In the genomic region with DNA sequence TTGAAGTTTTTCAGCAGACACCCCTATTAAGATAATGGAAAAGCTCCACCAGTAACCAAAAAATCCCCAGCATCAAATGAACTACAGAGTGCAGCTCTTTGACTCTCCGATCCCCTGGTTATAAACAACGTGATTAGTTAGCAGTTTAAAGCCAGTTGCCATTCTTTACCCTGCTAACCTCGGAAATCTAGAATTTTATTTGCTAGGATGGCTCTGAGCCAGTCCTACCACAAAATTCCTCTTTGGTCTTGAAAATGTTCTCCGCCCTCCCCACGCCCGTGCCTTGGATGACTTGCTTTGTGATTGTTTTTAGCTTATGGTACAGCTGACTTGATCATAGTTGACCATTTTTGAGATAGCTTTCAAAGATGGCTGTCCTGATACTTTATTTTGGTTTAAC, we compare ENCODE assay signal across 7 cellular contexts. TPM values are rescaled to one million over a fixed set of nuclear protein-coding genes. Genes with fewer than 3 reads are reported as not detected.
A peak's percentile ranks its signal among the peaks of the same experiment; 100 is the strongest.
DNase-seq lines count a peak whose midpoint lies in the region; ATAC-seq and TF ChIP-seq lines count a peak whose summit lies in the region.

No MANE protein-coding gene starts in this region.

- no peak overlapping the region for H3T11ph ChIP-seq in H9 (ENCODE audit: low read length)

- H3K4me3 Mint-ChIP-seq in H9, result peak overlapping the region; percentile 94 to 99
- peak overlapping the region; percentile 92 for H3K4me3 Mint-ChIP-seq in osteocyte (ENCODE audit: unreplicated experiment)

- H4K8ac ChIP-seq in H9 (replicated peaks; ENCODE audit: insufficient read length, low read depth, low read length), result no peak overlapping the region

- H4K20me1 ChIP-seq in H9 (ENCODE audit: control insufficient read depth, insufficient read depth, insufficient read length), result no peaks in the 10 kb centered on the region

- H3K9me3 ChIP-seq in H9 (ENCODE audit: control insufficient read depth, low read depth, low read length), result no peaks in the 10 kb centered on the region
- no peaks in the 10 kb centered on the region for H3K9me3 ChIP-seq in SJCRH30 (replicated peaks)
- H3K9me3 ChIP-seq in esophagus (ENCODE audit: control insufficient read depth in 2 of 2, insufficient read depth in 1 of 2, low read depth in 1 of 2, low read length in 1 of 2), result no peaks in the 10 kb centered on the region

- H3K23me2 ChIP-seq in H9 (ENCODE audit: insufficient read length, low read depth, low read length, poor library complexity, severe bottlenecking), result peaks cover 18% of the 10 kb centered on the region

- H2BK5ac ChIP-seq in H9 (ENCODE audit: insufficient read length, low read length), result no peak overlapping the region

- H2BK20ac ChIP-seq in H9 (ENCODE audit: low read depth, low read length, poor library complexity, severe bottlenecking), result no peak overlapping the region

- H3K27me3 Mint-ChIP-seq in H9 (ENCODE audit: low read depth) (no peaks in the 10 kb centered on the region), osteocyte (ENCODE audit: unreplicated experiment) (no peaks in the 10 kb centered on the region)

- no peak overlapping the region for H3K27ac ChIP-seq in H9 (ENCODE audit: insufficient read length, low read depth, low read length)
- peak overlapping the region; percentile 82 for H3K27ac ChIP-seq in SJCRH30
- peak overlapping the region; percentile 98 to 99 for H3K27ac ChIP-seq in esophagus (ENCODE audit: low read depth in 2 of 2, low read length in 1 of 2)

- H3K36me3 ChIP-seq in SJCRH30 (0 out of 2 replicates have a peak, but pooled peaks cover 2% of the 10 kb centered on the region), esophagus (ENCODE audit: control insufficient read depth in 2 of 2, insufficient read depth in 2 of 2, low read length in 1 of 2) (no peaks in the 10 kb centered on the region)

- H4K91ac ChIP-seq in H9 (ENCODE audit: insufficient read length, low read depth, low read length), result no peak overlapping the region

- H2BK15ac ChIP-seq in H9 (ENCODE audit: low read depth, low read length), result no peak overlapping the region

- no CpG with 5 or more reads among the region's 6 CpGs for WGBS in H9 (ENCODE audit: extremely low coverage, insufficient read length, low lambda C conversion rate)
- WGBS in esophagus, 2 donors, result 9 to 16% methylated on average over 6 of the region's 6 CpGs

- H3K27ac Mint-ChIP-seq in H9 (peak overlapping the region in 2 of 3 experiments; percentile 100; a peak in 5 of 7 replicates), osteocyte (ENCODE audit: unreplicated experiment) (peak overlapping the region; percentile 99)

- H2AFZ ChIP-seq in H9 (ENCODE audit: low read length), result no peak overlapping the region

- H3K79me2 ChIP-seq in H9 (ENCODE audit: insufficient read depth, low read length), result peaks cover 5% of the 10 kb centered on the region; the same call in 1 of the 2 replicates

- no peak overlapping the region for H3K23ac ChIP-seq in H9 (ENCODE audit: insufficient read length, low read depth, low read length)

- H3K27me3 ChIP-seq in H9 (ENCODE audit: insufficient read depth, low read length) (no peaks in the 10 kb centered on the region), SJCRH30 (no peaks in the 10 kb centered on the region), esophagus (ENCODE audit: control insufficient read depth in 1 of 2, insufficient read depth in 2 of 2, low read length in 2 of 2) (no peaks in the 10 kb centered on the region)

- H2BK12ac ChIP-seq in H9 (ENCODE audit: insufficient read length, low read depth, low read length), result no peak overlapping the region

- TF ChIP-seq CTCF in H9 (conservative IDR thresholded peaks at IDR 0.05), result no peak
- TF ChIP-seq CTCF in osteocyte (IDR thresholded peaks at IDR 0.05), result no peak

- H3K4me1 ChIP-seq in H9 (ENCODE audit: insufficient read depth, low read length), result peaks cover 5% of the 10 kb centered on the region
- H3K4me1 ChIP-seq in SJCRH30, result peaks cover 3% of the 10 kb centered on the region; the same call in 1 of the 2 replicates
- peaks cover 0 to 5% of the 10 kb centered on the region in 2 donors for H3K4me1 ChIP-seq in esophagus (ENCODE audit: control insufficient read depth in 2 of 2, insufficient read depth in 2 of 2, low read length in 1 of 2)

- no peak overlapping the region for H3K56ac ChIP-seq in H9 (ENCODE audit: insufficient read length, low read depth, low read length)

- 0 out of 5 replicates have a peak, but pooled peaks cover 0 to 3% of the 10 kb centered on the region in 2 experiments for H3K9me3 Mint-ChIP-seq in H9
- no peaks in the 10 kb centered on the region for H3K9me3 Mint-ChIP-seq in osteocyte (ENCODE audit: unreplicated experiment)

- H3K4ac ChIP-seq in H9 (ENCODE audit: low read depth, low read length), result no peak overlapping the region

- H3K9ac ChIP-seq in H9 (ENCODE audit: extremely low read depth, insufficient read length, low read length), result peak overlapping the region; percentile 97

- no peaks in the 10 kb centered on the region for H3K79me1 ChIP-seq in H9 (ENCODE audit: insufficient read depth, low read depth, low read length, poor library complexity, severe bottlenecking)

- H2AK5ac ChIP-seq in H9 (ENCODE audit: insufficient read length, low read length), result no peak overlapping the region

- no peak for ATAC-seq in GM19463 (IDR thresholded peaks at IDR 0.05; ENCODE audit: unreplicated experiment)

- H3K14ac ChIP-seq in H9 (ENCODE audit: insufficient read depth, low read length), result no peak overlapping the region

- peak overlapping the region; percentile 86 for H3K4me3 ChIP-seq in SJCRH30
- peak overlapping the region; percentile 74 to 93 for H3K4me3 ChIP-seq in esophagus (ENCODE audit: low read depth in 1 of 2, low read length in 2 of 2)

- H3K36me3 Mint-ChIP-seq in H9 (ENCODE audit: insufficient read depth in 1 of 3, low read depth in 3 of 3) (peaks cover 0 to 5% (median 4%) of the 10 kb centered on the region in 3 experiments; a peak in 2 of 7 replicates), osteocyte (ENCODE audit: unreplicated experiment) (peaks cover 10% of the 10 kb centered on the region)

- H4K5ac ChIP-seq in H9 (ENCODE audit: insufficient read length, low read depth, low read length), result no peak overlapping the region

- peaks cover 25% of the 10 kb centered on the region in 2 experiments for H3K4me1 Mint-ChIP-seq in H9
- H3K4me1 Mint-ChIP-seq in osteocyte (ENCODE audit: unreplicated experiment), result peaks cover 37% of the 10 kb centered on the region

- DNase-seq in H9 (no peak), SJCRH30 (peak in 1 of 2 experiments; percentile 9), osteocyte (ENCODE audit: extremely low spot score, unreplicated experiment) (no peak), NCI-H1694 (lab: John Stamatoyannopoulos, UW) (no peak), HuH-7 (ENCODE audit: low spot score) (no peak)

- no peak overlapping the region for H2BK120ac ChIP-seq in H9 (ENCODE audit: low read depth, low read length, poor library complexity, severe bottlenecking)

- H3K4me2 ChIP-seq in H9 (ENCODE audit: insufficient read depth, insufficient read length, low read length), result peak overlapping the region; percentile 94

- H3K18ac ChIP-seq in H9 (ENCODE audit: insufficient read length, low read depth, low read length), result peak overlapping the region; percentile 4

RNA-seq across cellular contexts. Expression of a gene that starts 1.2 kb away (rescaled TPM):
- total RNA-seq in H9 (2021), result 41.3 and 41.6 TPM in 2 replicates
- 44.3 and 45.8 TPM in 2 replicates for total RNA-seq in SJCRH30 (2014; rRNA removed; shearing (Covaris generic))
- polyA plus RNA-seq in esophagus, result 10 to 100 TPM; 24.2 to 31.6 TPM
- total RNA-seq in osteocyte, result 60.1 and 67.5 TPM in 2 replicates
